ENCODE assay signal across 1 cellular context in genomic region chr17:31677681-31678080, GRCh38.
TF ChIP-seq lines count a peak whose summit lies in the region.

No MANE protein-coding gene starts in this region.

TF ChIP-seq in IMR-90, 13 proteins besides CTCF, POLR2A, EP300 and RAD21 (continued from another document):
- no peak for TF ChIP-seq MAZ (IDR thresholded peaks at IDR 0.05; ENCODE audit: borderline replicate concordance, low read depth, low read length)
- TF ChIP-seq MAFK (IDR thresholded peaks at IDR 0.05; ENCODE audit: low read depth, low read length), result no peak
- no peak for TF ChIP-seq CHD1 (IDR thresholded peaks at IDR 0.05; ENCODE audit: low read depth, low read length)
- TF ChIP-seq NFE2L2 (IDR thresholded peaks at IDR 0.05; ENCODE audit: low read depth, low read length), result no peak
- TF ChIP-seq MXI1 (IDR thresholded peaks at IDR 0.05; ENCODE audit: borderline replicate concordance, low read depth, low read length), result no peak
- no peak for TF ChIP-seq BHLHE40 (IDR thresholded peaks at IDR 0.05; ENCODE audit: low read depth, low read length)
- TF ChIP-seq RFX5 (IDR thresholded peaks at IDR 0.05; ENCODE audit: low read depth, low read length), result no peak
TF ChIP-seq in IMR-90: peak in this region for 0.
